ENCODE assay signal across 14 cellular contexts in the genomic region with DNA sequence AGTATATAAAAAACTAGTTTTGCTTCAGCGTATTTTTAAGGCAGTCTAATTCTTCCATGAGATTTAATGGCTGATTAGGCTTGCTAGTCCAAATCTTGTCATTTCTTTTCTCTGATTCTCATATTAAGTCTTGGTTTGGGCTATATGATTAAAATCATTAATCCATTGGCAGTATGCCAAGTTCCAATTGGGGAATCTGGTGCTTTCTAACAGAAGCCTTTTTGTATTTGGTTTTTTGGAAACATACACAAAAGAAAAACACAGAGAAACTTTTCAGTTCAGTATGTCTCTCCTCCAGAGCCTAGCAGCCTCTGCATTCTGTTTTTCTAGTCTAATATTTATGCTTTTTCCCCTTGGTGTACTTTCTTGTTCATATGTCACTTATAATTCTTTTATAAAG. TPM values are rescaled to one million over a fixed set of nuclear protein-coding genes. Genes with fewer than 3 reads are reported as not detected.
DNase-seq lines count a peak whose midpoint lies in the region; ATAC-seq, FAIRE-seq and TF ChIP-seq lines count a peak whose summit lies in the region.
"Had no signal": no experiment of that assay in that cellular context is flagged by ENCODE, and none has a peak within 500 bp of the region (broad histone marks: within the 10 kb centered on the region; RNA-seq: fewer than 3 reads in every experiment).

No MANE protein-coding gene starts in this region.

- no peak overlapping the region for H2AK5ac ChIP-seq in mesendoderm (ENCODE audit: low read length)

- H2AFZ ChIP-seq in K562 (ENCODE audit: low read depth, low read length) = no peak overlapping the region

- no peaks in the 10 kb centered on the region for H3K9me3 Mint-ChIP-seq in nephron progenitor cell

- 29% methylated on average over 1 of the region's 1 CpG for WGBS in K562 (ENCODE audit: insufficient coverage, low coverage, missing lambda C conversion rate)
- no CpG with 5 or more reads among the region's 1 CpG for WGBS in mesendoderm (ENCODE audit: extremely low coverage, insufficient coverage, low lambda C conversion rate)

- no peaks in the 10 kb centered on the region for H3K27me3 Mint-ChIP-seq in nephron progenitor cell (ENCODE audit: low read depth, poor library complexity)

- TF ChIP-seq RAD21 in K562 (CRISPR knock-in tag; conservative IDR thresholded peaks at IDR 0.05 in 1 of 2, IDR thresholded peaks at IDR 0.05 in 1 of 2) = no peak

- H3K27ac ChIP-seq in K562 (ENCODE audit: extremely low read depth, low read depth, low read length) (no peak overlapping the region), mesendoderm (ENCODE audit: low read depth, low read length) (no peak overlapping the region)
- H3K27ac ChIP-seq: 22Rv1, KMS-11 had no signal

- no TSS peak for BruUV-seq in K562 (replicated peaks; lab: Mats Ljungman, UMichigan)

- H3K9ac ChIP-seq in K562 (ENCODE audit: insufficient read depth in 1 of 2, low read depth in 2 of 2, low read length in 2 of 2) (no peak overlapping the region), mesendoderm (ENCODE audit: low read length) (no peak overlapping the region)
- H3K9ac ChIP-seq: KMS-11 had no signal

- H3K79me2 ChIP-seq in K562 (ENCODE audit: control insufficient read depth, insufficient read depth, low read length) (no peaks in the 10 kb centered on the region), mesendoderm (ENCODE audit: control insufficient read depth, insufficient read depth, low read length) (peaks cover 2% of the 10 kb centered on the region)

- H3K4me1 Mint-ChIP-seq in nephron progenitor cell = peaks cover 15% of the 10 kb centered on the region

- ATAC-seq in HG02763 (IDR thresholded peaks at IDR 0.05; ENCODE audit: unreplicated experiment) (peak; percentile 7), K562 (no peak)

- no peak overlapping the region for H2BK120ac ChIP-seq in mesendoderm (ENCODE audit: low read depth, low read length)

- DNase-seq in DMS 273 (lab: John Stamatoyannopoulos, UW; ENCODE audit: unreplicated experiment) (peak; percentile 17), DMS 273 treated with DMSO at 0.1 percent for 48 hours (lab: John Stamatoyannopoulos, UW) (no peak), K562 (ENCODE audit: extremely low read depth in 1 of 4, low spot score in 3 of 4) (no peak), nephron progenitor cell (no peak), mesendoderm (no peak), T1000 (lab: John Stamatoyannopoulos, UW) (no peak), HCEC 1CT (no peak)
- DNase-seq: activated CD4-positive, alpha-beta T cell treated with anti-CD3 and anti-CD28 coated beads for 1 hour; islet precursor cell; Right ventricle myocardium superior; stomach had no signal

- no peak overlapping the region for H3K4ac ChIP-seq in mesendoderm (ENCODE audit: low read depth, low read length)

- TF ChIP-seq EP300 in K562 (IDR thresholded peaks at IDR 0.05; ENCODE audit: low read length) = no peak

- peaks cover 3% of the 10 kb centered on the region for H3K79me1 ChIP-seq in mesendoderm (ENCODE audit: low read length)

- H4K8ac ChIP-seq in mesendoderm (ENCODE audit: low read depth, low read length) = no peak overlapping the region

- H3K4me2 ChIP-seq in K562 (ENCODE audit: insufficient read depth, low read length) = no peak overlapping the region
- no peak overlapping the region for H3K4me2 ChIP-seq in mesendoderm (ENCODE audit: low read length)
- H3K4me2 ChIP-seq: KMS-11 had no signal

- no peak overlapping the region for H3K4me3 ChIP-seq in K562
- no peak overlapping the region for H3K4me3 ChIP-seq in mesendoderm (ENCODE audit: low read length)
- H3K4me3 ChIP-seq: stomach had no signal

- H3K27ac Mint-ChIP-seq in nephron progenitor cell = peak overlapping the region; percentile 96

- TF ChIP-seq CTCF in K562 (IDR thresholded peaks at IDR 0.05 in 2 of 3, conservative IDR thresholded peaks at IDR 0.05 in 1 of 3; ENCODE audit: insufficient read depth in 2 of 3, low read depth in 1 of 3, low read length in 3 of 3) = no peak
- no peak for TF ChIP-seq CTCF in nephron progenitor cell (IDR thresholded peaks at IDR 0.05)

- H2BK15ac ChIP-seq in mesendoderm (replicated peaks; ENCODE audit: low read depth) = no peak overlapping the region

- peaks cover 14% of the 10 kb centered on the region for H3K36me3 Mint-ChIP-seq in nephron progenitor cell (ENCODE audit: low read depth)

- TF ChIP-seq POLR2A in K562 (conservative IDR thresholded peaks at IDR 0.05) = no peak

- H3K56ac ChIP-seq in mesendoderm (ENCODE audit: low read length) = no peak overlapping the region

- no peak overlapping the region for H3K4me3 Mint-ChIP-seq in nephron progenitor cell

- H3K18ac ChIP-seq in mesendoderm (ENCODE audit: low read length) = no peak overlapping the region

- intact Hi-C loops in K562 (cut with micrococcal nuclease) = no loop called here

- H3K4me1 ChIP-seq in K562 (replicated peaks in 1 of 2; ENCODE audit: control insufficient read depth in 2 of 2, insufficient read depth in 2 of 2, low read length in 2 of 2) = no peaks in the 10 kb centered on the region
- H3K4me1 ChIP-seq in mesendoderm (ENCODE audit: control insufficient read depth, low read depth, low read length) = no peaks in the 10 kb centered on the region

- H2BK5ac ChIP-seq in mesendoderm (ENCODE audit: low read length) = no peak overlapping the region

- in situ Hi-C loops in K562 (cut with MboI) = no loop called here

- no peaks in the 10 kb centered on the region; a peak in 1 of 5 replicates for H3K27me3 ChIP-seq in K562 (ENCODE audit: control insufficient read depth in 2 of 2, insufficient read depth in 2 of 2, low read length in 2 of 2)
- H3K27me3 ChIP-seq in mesendoderm (ENCODE audit: insufficient read depth, low read length, poor library complexity) = no peaks in the 10 kb centered on the region
- H3K27me3 ChIP-seq: stomach had no signal

- H3K23ac ChIP-seq in mesendoderm (ENCODE audit: low read length) = no peak overlapping the region

- H4K5ac ChIP-seq in mesendoderm (ENCODE audit: low read length) = no peak overlapping the region

- no peaks in the 10 kb centered on the region for H3K9me1 ChIP-seq in K562 (ENCODE audit: control insufficient read depth, insufficient read depth, low read length)

- POLR2A ChIA-PET in K562 (lab: Yijun Ruan, JAX) = no interaction called here

- H3K36me3 ChIP-seq in K562 (ENCODE audit: control insufficient read depth, insufficient read depth, low read length) (no peaks in the 10 kb centered on the region), mesendoderm (ENCODE audit: control insufficient read depth, insufficient read depth, low read length) (no peaks in the 10 kb centered on the region)

- CTCF ChIA-PET in K562 (lab: Yijun Ruan, JAX; ENCODE audit: low intra/inter-chr PET ratio) = no interaction called here

- no peaks in the 10 kb centered on the region for H4K20me1 ChIP-seq in K562 (replicated peaks; ENCODE audit: control insufficient read depth, insufficient read depth, low read length)

- FAIRE-seq in K562 (lab: Jason Lieb, UNC) = no peak

- H3K9me3 ChIP-seq in K562 (replicated peaks; ENCODE audit: control insufficient read depth, insufficient read depth, low read depth, low read length) = no peaks in the 10 kb centered on the region
- H3K9me3 ChIP-seq: stomach had no signal

TF ChIP-seq in K562, 482 proteins besides CTCF, POLR2A, EP300 and RAD21:
- peak; percentile 92 for TF ChIP-seq NFIC (IDR thresholded peaks at IDR 0.05)
- TF ChIP-seq RBFOX2 (IDR thresholded peaks at IDR 0.05; ENCODE audit: low read depth, low read length) = no peak
- no peak for TF ChIP-seq MAFG (tag; conservative IDR thresholded peaks at IDR 0.05)
- TF ChIP-seq NFIX (CRISPR knock-in tag; IDR thresholded peaks at IDR 0.05; ENCODE audit: low read depth) = peak; percentile 92
- TF ChIP-seq TEAD1 (CRISPR knock-in tag; IDR thresholded peaks at IDR 0.05) = no peak
- TF ChIP-seq, protein P1, sequence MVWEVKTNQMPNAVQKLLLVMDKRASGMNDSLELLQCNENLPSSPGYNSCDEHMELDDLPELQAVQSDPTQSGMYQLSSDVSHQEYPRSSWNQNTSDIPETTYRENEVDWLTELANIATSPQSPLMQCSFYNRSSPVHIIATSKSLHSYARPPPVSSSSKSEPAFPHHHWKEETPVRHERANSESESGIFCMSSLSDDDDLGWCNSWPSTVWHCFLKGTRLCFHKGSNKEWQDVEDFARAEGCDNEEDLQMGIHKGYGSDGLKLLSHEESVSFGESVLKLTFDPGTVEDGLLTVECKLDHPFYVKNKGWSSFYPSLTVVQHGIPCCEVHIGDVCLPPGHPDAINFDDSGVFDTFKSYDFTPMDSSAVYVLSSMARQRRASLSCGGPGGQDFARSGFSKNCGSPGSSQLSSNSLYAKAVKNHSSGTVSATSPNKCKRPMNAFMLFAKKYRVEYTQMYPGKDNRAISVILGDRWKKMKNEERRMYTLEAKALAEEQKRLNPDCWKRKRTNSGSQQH (CRISPR knock-in tag; IDR thresholded peaks at IDR 0.05) = no peak
- TF ChIP-seq ZNF436 (CRISPR knock-in tag; IDR thresholded peaks at IDR 0.05) = no peak
- no peak for TF ChIP-seq ZNF12 (CRISPR knock-in tag; IDR thresholded peaks at IDR 0.05)

RNA-seq across cellular contexts. Expression of a gene that starts 37.9 kb away (rescaled TPM):
- total RNA-seq in K562 (2011; cell fraction: chromatin; rRNA removed; ENCODE audit: low replicate concordance) = 1.2 and 3.2 TPM in 2 replicates
- 0.79 and 1.0 TPM in 2 replicates for total RNA-seq in K562 (2011; cell fraction: nucleolus; rRNA removed)
- total RNA-seq in K562 (2011; cell fraction: nucleoplasm; rRNA removed) = 1.4 and 2.7 TPM in 2 replicates
- total RNA-seq in K562 (2014; rRNA removed) (2.3 TPM in 2 replicates), K562 (2014; rRNA removed; fragmentation: Illumina TruSeq; extraction: Trizol) (4.4 and 4.8 TPM in 2 replicates), K562 (2015; rRNA removed; fragmentation: Illumina TruSeq; extraction: Trizol) (4.9 and 5.0 TPM in 2 replicates), K562 (2021) (2.9 and 4.3 TPM in 2 replicates)
- polyA plus RNA-seq in K562 (2011; rRNA removed) (1.8 and 2.4 TPM in 2 replicates), K562 (2014; fragmentation: Illumina TruSeq; extraction: Trizol) (4.1 and 4.3 TPM in 2 replicates), K562 (2014; fragmentation: Nextera tagmentation; extraction: Ambion mirVana) (1 to 10 TPM; 1.7 to 1.9 TPM), K562 (2014; rRNA removed) (2.9 and 3.9 TPM in 2 replicates)
- polyA plus RNA-seq in K562 (2011; cell fraction: cytosol; rRNA removed) = 1.0 and 1.8 TPM in 2 replicates
- polyA plus RNA-seq in K562 (2011; cell fraction: nucleus; rRNA removed) = 0.73 and 0.78 TPM in 2 replicates
- 4.6 and 5.5 TPM in 2 replicates for polyA plus RNA-seq in K562 (2012)
- 2.9 and 3.5 TPM in 2 replicates for polyA minus RNA-seq in K562 (2011; rRNA and poly(A)+ RNA removed)
- 1.6 and 2.3 TPM in 2 replicates for polyA minus RNA-seq in K562 (2011; cell fraction: cytosol; rRNA and poly(A)+ RNA removed)
- 0.54 and 1.8 TPM in 2 replicates for polyA minus RNA-seq in K562 (2011; cell fraction: nucleus; rRNA and poly(A)+ RNA removed)
- 30.9 TPM for polyA plus RNA-seq in mesendoderm (2013, experiment 1 of 2)
- 33.0 TPM for polyA plus RNA-seq in mesendoderm (2013, experiment 2 of 2)
